ENCODE assay signal across 24 cellular contexts in genomic region chrX:45372151-45372550, GRCh38.
"Had no signal": no experiment of that assay in that cellular context is flagged by ENCODE, and none has a peak within 500 bp of the region (broad histone marks: within the 10 kb centered on the region; RNA-seq: fewer than 3 reads in every experiment).

No MANE protein-coding gene starts in this region.

- H3K27ac Mint-ChIP-seq: activated CD4-positive, alpha-beta memory T cell treated with anti-CD3 and anti-CD28 coated beads for 36 hours; activated CD4-positive, alpha-beta T cell treated with anti-CD3 and anti-CD28 coated beads, Interleukin-2, amount 10 ng/mL, durations not matched to agents 24 days and 14 days; activated naive CD4-positive, alpha-beta T cell treated with anti-CD3 and anti-CD28 coated beads, Interleukin-2, amount 50 U/mL, for 24 hours; activated naive CD8-positive, alpha-beta T cell treated with anti-CD3 and anti-CD28 coated beads, Interleukin-2, amount 50 U/mL, for 24 hours; brain; T-helper 1 cell treated with Interleukin-12 subunit alpha and Interleukin-12 subunit beta and Interleukin-4 antibody, amounts not matched to agents 30 μg/mL and 1 μg/mL, for 36 hours; WTC11 had no signal

- H3K27me3 Mint-ChIP-seq: activated CD4-positive, alpha-beta T cell treated with anti-CD3 and anti-CD28 coated beads, Interleukin-2, amount 10 ng/mL, durations not matched to agents 24 days and 14 days had no signal

- ATAC-seq: activated naive CD8-positive, alpha-beta T cell treated with anti-CD3 and anti-CD28 coated beads, Interleukin-2, amount 50 U/mL, for 24 hours; PC-3; WTC11 had no signal

- H3K4me1 Mint-ChIP-seq: activated CD4-positive, alpha-beta T cell treated with anti-CD3 and anti-CD28 coated beads, Interleukin-2, amount 10 ng/mL, durations not matched to agents 24 days and 14 days; activated naive CD4-positive, alpha-beta T cell treated with anti-CD3 and anti-CD28 coated beads, Interleukin-2, amount 50 U/mL, for 24 hours; activated naive CD8-positive, alpha-beta T cell treated with anti-CD3 and anti-CD28 coated beads, Interleukin-2, amount 50 U/mL, for 24 hours; brain; central memory CD8-positive, alpha-beta T cell; WTC11 had no signal

- DNase-seq: activated CD4-positive, alpha-beta memory T cell treated with anti-CD3 and anti-CD28 coated beads for 36 hours; activated CD4-positive, alpha-beta T cell treated with anti-CD3 and anti-CD28 coated beads, Interleukin-2, amount 10 ng/mL, durations not matched to agents 24 days and 14 days; activated CD4-positive, CD25-positive, alpha-beta regulatory T cell treated with anti-CD3 and anti-CD28 coated beads, Interleukin-2, amount 50 U/mL, for 72 hours; activated CD8-positive, alpha-beta memory T cell treated with anti-CD3 and anti-CD28 coated beads for 24 hours; activated naive CD8-positive, alpha-beta T cell treated with anti-CD3 and anti-CD28 coated beads, Interleukin-2, amount 50 U/mL, for 24 hours; activated T-cell treated with anti-CD3 and anti-CD28 coated beads, Interleukin-2, amount 50 U/mL, for 48 hours; amniotic stem cell; NCI-H1048; NCI-H146; NCI-H187 treated with DMSO at 0.1 percent for 48 hours; NCI-H2171; NCI-H2227 treated with DMSO at 0.1 percent for 48 hours; NCI-H446 treated with DMSO at 0.1 percent for 48 hours; NCI-H526; NCI-H774; NK-92 treated with Interleukin-12 subunit alpha and Interleukin-12 subunit beta, amount 100 ng/mL, for 24 hours; PC-3; SHP77 treated with DMSO at 0.1 percent for 48 hours had no signal

- H3K36me3 Mint-ChIP-seq: brain had no signal

- H3K27me3 ChIP-seq: ascending aorta had no signal

- H3K4me3 Mint-ChIP-seq: activated CD4-positive, alpha-beta memory T cell treated with anti-CD3 and anti-CD28 coated beads for 36 hours; activated CD4-positive, alpha-beta T cell treated with anti-CD3 and anti-CD28 coated beads, Interleukin-2, amount 10 ng/mL, durations not matched to agents 24 days and 14 days; activated naive CD4-positive, alpha-beta T cell treated with anti-CD3 and anti-CD28 coated beads, Interleukin-2, amount 50 U/mL, for 24 hours; activated naive CD8-positive, alpha-beta T cell treated with anti-CD3 and anti-CD28 coated beads, Interleukin-2, amount 50 U/mL, for 24 hours; brain; central memory CD8-positive, alpha-beta T cell; T-helper 1 cell treated with Interleukin-12 subunit alpha and Interleukin-12 subunit beta and Interleukin-4 antibody, amounts not matched to agents 30 μg/mL and 1 μg/mL, for 36 hours; WTC11 had no signal

- H3K36me3 ChIP-seq: ascending aorta had no signal

- H3K27ac ChIP-seq: ascending aorta had no signal

- H3K4me1 ChIP-seq: ascending aorta had no signal

- H3K4me3 ChIP-seq: ascending aorta had no signal
